ENCODE assay signal across 15 cellular contexts in genomic region chr7:1924185-1924817, GRCh38.
DNase-seq lines count a peak whose midpoint lies in the region; ATAC-seq and TF ChIP-seq lines count a peak whose summit lies in the region.
"Had no signal": no experiment of that assay in that cellular context is flagged by ENCODE, and none has a peak within 500 bp of the region (broad histone marks: within the 10 kb centered on the region; RNA-seq: fewer than 3 reads in every experiment).

No MANE protein-coding gene starts in this region.

- H3K27ac ChIP-seq in CD8-positive, alpha-beta T cell (ENCODE audit: low read depth, low read length) = no peak overlapping the region
- no peak overlapping the region for H3K27ac ChIP-seq in naive thymus-derived CD4-positive, alpha-beta T cell (ENCODE audit: low read depth, low read length)
- H3K27ac ChIP-seq: adrenal gland, PC-9, transverse colon had no signal

- H3K9me3 ChIP-seq in CD8-positive, alpha-beta T cell (ENCODE audit: low read length) = no peaks in the 10 kb centered on the region
- no peaks in the 10 kb centered on the region for H3K9me3 ChIP-seq in naive thymus-derived CD4-positive, alpha-beta T cell (ENCODE audit: control insufficient read depth in 2 of 3, low read length in 3 of 3)
- H3K9me3 ChIP-seq: adrenal gland, transverse colon had no signal

- CTCF ChIA-PET in CD8-positive, alpha-beta T cell (lab: Charles Lee) = no interaction called here
- CTCF ChIA-PET in naive thymus-derived CD4-positive, alpha-beta T cell (lab: Charles Lee) = interaction anchor here (0.6 to 0.9 kb wide), 2 partner anchors 15 to 744 kb away, joined by 4 to 6 read pairs; no protein-coding TSS in a partner anchor

- peak in 1 of 7 experiments; percentile 26 for DNase-seq in CD8-positive, alpha-beta T cell
- peak; percentile 62 for DNase-seq in KBM-7
- DNase-seq in activated T-helper 1 cell treated with anti-CD3 and anti-CD28 coated beads, Interleukin-12 subunit alpha, Interleukin-12 subunit beta, Interleukin-2, Interleukin-4 antibody, amounts not matched to agents 30 ng/mL and 10 ng/mL and 1 ng/mL, durations not matched to agents 14 hours and 24 hours and 36 hours (ENCODE audit: low spot score) = no peak
- DNase-seq in naive thymus-derived CD4-positive, alpha-beta T cell = peak in 2 of 9 donors; percentile 30 to 33
- DNase-seq in HuH-7 (ENCODE audit: low spot score) = no peak
- DNase-seq: activated CD4-positive, CD25-positive, alpha-beta regulatory T cell treated with anti-CD3 and anti-CD28 coated beads, Interleukin-2, amount 50 U/mL, for 72 hours; adrenal gland; endodermal cell; NCI-H2081; PC-9; transverse colon had no signal

- no peaks in the 10 kb centered on the region for H3K27me3 Mint-ChIP-seq in CD8-positive, alpha-beta T cell (ENCODE audit: low read depth)
- H3K27me3 Mint-ChIP-seq in activated T-helper 1 cell treated with anti-CD3 and anti-CD28 coated beads, Interleukin-12 subunit alpha, Interleukin-12 subunit beta, Interleukin-2, Interleukin-4 antibody, amounts not matched to agents 30 ng/mL and 10 ng/mL and 1 ng/mL, durations not matched to agents 14 hours and 24 hours and 36 hours (ENCODE audit: insufficient read depth) = peaks cover 40% of the 10 kb centered on the region
- H3K27me3 Mint-ChIP-seq in naive thymus-derived CD4-positive, alpha-beta T cell = peaks cover 0 to 21% (median 0%) of the 10 kb centered on the region in 5 donors
- H3K27me3 Mint-ChIP-seq: memory B cell had no signal

- H3K9me3 Mint-ChIP-seq in CD8-positive, alpha-beta T cell = no peaks in the 10 kb centered on the region
- H3K9me3 Mint-ChIP-seq in activated T-helper 1 cell treated with anti-CD3 and anti-CD28 coated beads, Interleukin-12 subunit alpha, Interleukin-12 subunit beta, Interleukin-2, Interleukin-4 antibody, amounts not matched to agents 30 ng/mL and 10 ng/mL and 1 ng/mL, durations not matched to agents 14 hours and 24 hours and 36 hours = no peaks in the 10 kb centered on the region
- H3K9me3 Mint-ChIP-seq in naive thymus-derived CD4-positive, alpha-beta T cell = peaks cover 0 to 7% (median 0%) of the 10 kb centered on the region in 11 donors
- H3K9me3 Mint-ChIP-seq: endodermal cell, memory B cell had no signal

- H3K36me3 ChIP-seq in CD8-positive, alpha-beta T cell (ENCODE audit: insufficient read depth, low read length) = no peaks in the 10 kb centered on the region
- H3K36me3 ChIP-seq in naive thymus-derived CD4-positive, alpha-beta T cell (ENCODE audit: control insufficient read depth in 2 of 3, insufficient read depth in 3 of 3, low read length in 3 of 3) = peaks cover 0 to 7% (median 0%) of the 10 kb centered on the region in 3 experiments
- H3K36me3 ChIP-seq: adrenal gland, transverse colon had no signal

- no peak for TF ChIP-seq CTCF in CD8-positive, alpha-beta T cell (IDR thresholded peaks at IDR 0.05)

- in situ Hi-C loops in KBM-7 (cut with MboI; ENCODE audit: low pct_unique_long_range_greater_than_20kb, low sequenced_read_pairs) = no loop called here

- no peaks in the 10 kb centered on the region for H3K27me3 ChIP-seq in CD8-positive, alpha-beta T cell (ENCODE audit: insufficient read depth, low read length)
- no peaks in the 10 kb centered on the region for H3K27me3 ChIP-seq in naive thymus-derived CD4-positive, alpha-beta T cell (ENCODE audit: control insufficient read depth in 2 of 2, insufficient read depth in 2 of 2, low read length in 2 of 2)
- H3K27me3 ChIP-seq: adrenal gland, transverse colon had no signal

- peaks cover 87% of the 10 kb centered on the region for H3K4me1 Mint-ChIP-seq in CD8-positive, alpha-beta T cell (ENCODE audit: low read depth)
- peaks cover 77% of the 10 kb centered on the region for H3K4me1 Mint-ChIP-seq in activated T-helper 1 cell treated with anti-CD3 and anti-CD28 coated beads, Interleukin-12 subunit alpha, Interleukin-12 subunit beta, Interleukin-2, Interleukin-4 antibody, amounts not matched to agents 30 ng/mL and 10 ng/mL and 1 ng/mL, durations not matched to agents 14 hours and 24 hours and 36 hours (ENCODE audit: low read depth)
- H3K4me1 Mint-ChIP-seq in naive thymus-derived CD4-positive, alpha-beta T cell = peaks cover 73 to 100% (median 89%) of the 10 kb centered on the region in 7 donors
- H3K4me1 Mint-ChIP-seq: endodermal cell had no signal

- H3K4me1 ChIP-seq in CD8-positive, alpha-beta T cell (ENCODE audit: insufficient read depth, low read length) = peaks cover 92% of the 10 kb centered on the region
- H3K4me1 ChIP-seq in naive thymus-derived CD4-positive, alpha-beta T cell (ENCODE audit: control insufficient read depth in 2 of 2, insufficient read depth in 2 of 2, low read length in 2 of 2) = peaks cover 46 to 90% of the 10 kb centered on the region in 2 donors

- H3K36me3 Mint-ChIP-seq in CD8-positive, alpha-beta T cell = peaks cover 44% of the 10 kb centered on the region
- peaks cover 20% of the 10 kb centered on the region for H3K36me3 Mint-ChIP-seq in activated T-helper 1 cell treated with anti-CD3 and anti-CD28 coated beads, Interleukin-12 subunit alpha, Interleukin-12 subunit beta, Interleukin-2, Interleukin-4 antibody, amounts not matched to agents 30 ng/mL and 10 ng/mL and 1 ng/mL, durations not matched to agents 14 hours and 24 hours and 36 hours (ENCODE audit: low read depth)
- H3K36me3 Mint-ChIP-seq in naive thymus-derived CD4-positive, alpha-beta T cell = peaks cover 0 to 50% (median 3%) of the 10 kb centered on the region in 5 donors

- intact Hi-C loops in CD8-positive, alpha-beta T cell (cut with DNase I, micrococcal nuclease) = loop anchor here (5.0 to 10.0 kb wide), 3 partner anchors 37 to 430 kb away; partner anchors contain the start of gene EIF3B (in 1 of the 2)
- intact Hi-C loops in activated T-helper 1 cell treated with anti-CD3 and anti-CD28 coated beads, Interleukin-12 subunit alpha, Interleukin-12 subunit beta, Interleukin-2, Interleukin-4 antibody, amounts not matched to agents 30 ng/mL and 10 ng/mL and 1 ng/mL, durations not matched to agents 14 hours and 24 hours and 36 hours (cut with micrococcal nuclease) = loop anchor here (5.0 kb wide), 2 partner anchors 188 to 388 kb away; partner anchors contain the start of gene SNX8
- intact Hi-C loops in naive thymus-derived CD4-positive, alpha-beta T cell (cut with micrococcal nuclease) = loop anchor here (5.0 to 10.0 kb wide), 8 partner anchors 48 to 430 kb away; partner anchors contain the start of genes EIF3B (in 1 of the 2), MAD1L1 (in 1 of the 2) and PSMG3 (in 1 of the 2)

- H3K4me3 Mint-ChIP-seq in CD8-positive, alpha-beta T cell = peak overlapping the region; percentile 59
- H3K4me3 Mint-ChIP-seq in activated T-helper 1 cell treated with anti-CD3 and anti-CD28 coated beads, Interleukin-12 subunit alpha, Interleukin-12 subunit beta, Interleukin-2, Interleukin-4 antibody, amounts not matched to agents 30 ng/mL and 10 ng/mL and 1 ng/mL, durations not matched to agents 14 hours and 24 hours and 36 hours = peak overlapping the region; percentile 53
- H3K4me3 Mint-ChIP-seq in naive thymus-derived CD4-positive, alpha-beta T cell = peak overlapping the region; percentile 41 to 97 (median 67)
- H3K4me3 Mint-ChIP-seq: endodermal cell, memory B cell had no signal

- H3K27ac Mint-ChIP-seq in CD8-positive, alpha-beta T cell = peak overlapping the region; percentile 75
- no peak overlapping the region for H3K27ac Mint-ChIP-seq in activated T-helper 1 cell treated with anti-CD3 and anti-CD28 coated beads, Interleukin-12 subunit alpha, Interleukin-12 subunit beta, Interleukin-2, Interleukin-4 antibody, amounts not matched to agents 30 ng/mL and 10 ng/mL and 1 ng/mL, durations not matched to agents 14 hours and 24 hours and 36 hours
- peak overlapping the region; percentile 7 to 99 (median 89) for H3K27ac Mint-ChIP-seq in naive thymus-derived CD4-positive, alpha-beta T cell
- H3K27ac Mint-ChIP-seq: endodermal cell, memory B cell had no signal

- POLR2A ChIA-PET in CD8-positive, alpha-beta T cell (lab: Charles Lee) = interaction anchor here (5.6 kb wide), 1 partner anchor 15 kb away, joined by 34 read pairs; no protein-coding TSS in a partner anchor
- POLR2A ChIA-PET in naive thymus-derived CD4-positive, alpha-beta T cell (lab: Charles Lee) = interaction anchor here (0.6 to 8.3 kb wide), 2 partner anchors 15 to 181 kb away, joined by 3 to 88 read pairs; no protein-coding TSS in a partner anchor

- no peak for ATAC-seq in CD8-positive, alpha-beta T cell
- ATAC-seq in naive thymus-derived CD4-positive, alpha-beta T cell = no peak
- ATAC-seq in GM18873 (IDR thresholded peaks at IDR 0.05; ENCODE audit: low FRiP score, unreplicated experiment) (no peak), GM18870 (IDR thresholded peaks at IDR 0.05; ENCODE audit: unreplicated experiment) (no peak), GM21717 (IDR thresholded peaks at IDR 0.05; ENCODE audit: unreplicated experiment) (no peak)

- no peak overlapping the region for H3K4me3 ChIP-seq in CD8-positive, alpha-beta T cell (ENCODE audit: low read depth, low read length)
- no peak overlapping the region for H3K4me3 ChIP-seq in naive thymus-derived CD4-positive, alpha-beta T cell (ENCODE audit: low read length)
- H3K4me3 ChIP-seq: adrenal gland, PC-9, transverse colon had no signal
